In genomic region chr9:71716138-71716909, GRCh38 we compare ENCODE assay signal across 10 cellular contexts. TPM values are rescaled to one million over a fixed set of nuclear protein-coding genes. Genes with fewer than 3 reads are reported as not detected.
DNase-seq lines count a peak whose midpoint lies in the region; ATAC-seq, FAIRE-seq and TF ChIP-seq lines count a peak whose summit lies in the region.
"Had no signal": no experiment of that assay in that cellular context is flagged by ENCODE, and none has a peak within 500 bp of the region (broad histone marks: within the 10 kb centered on the region; RNA-seq: fewer than 3 reads in every experiment).

No MANE protein-coding gene starts in this region.

- no peak for FAIRE-seq in GM12891 (lab: Jason Lieb, UNC)

- peaks cover 32% of the 10 kb centered on the region for H3K36me3 Mint-ChIP-seq in MCF 10A (ENCODE audit: insufficient read depth, unreplicated experiment)

- peak overlapping the region; percentile 54 for H3K27ac Mint-ChIP-seq in MCF 10A (ENCODE audit: low read depth, unreplicated experiment)

- no peak for TF ChIP-seq POLR2A in GM12891 (IDR thresholded peaks at IDR 0.05; ENCODE audit: low read depth, low read length)

- no peak overlapping the region for H3K4me3 Mint-ChIP-seq in MCF 10A (ENCODE audit: unreplicated experiment)

- TF ChIP-seq CTCF in C4-2B (conservative IDR thresholded peaks at IDR 0.05) (peak; percentile 80), MCF 10A (IDR thresholded peaks at IDR 0.05; ENCODE audit: unreplicated experiment) (peak; percentile 42)

- intact Hi-C loops in MCF 10A (cut with micrococcal nuclease) (loop anchor here (2.0 to 10.0 kb wide), 4 partner anchors 34 to 432 kb away; no protein-coding TSS in a partner anchor), sciatic nerve (cut with DNase I) (no loop called here)

- no TSS peak for BruUV-seq in MCF 10A (replicated peaks; lab: Mats Ljungman, UMichigan)

- DNase-seq in LHCN-M2 (ENCODE audit: low read depth), result peak; percentile 12
- no peak for DNase-seq in MCF 10A (ENCODE audit: unreplicated experiment)
- peak; percentile 23 to 42 for DNase-seq in lung microvascular endothelial cell (ENCODE audit: low read depth in 2 of 2)
- no peak for DNase-seq in GM12891 (ENCODE audit: insufficient read length, low spot score)
- DNase-seq in sciatic nerve (ENCODE audit: low spot score), result no peak
- DNase-seq in HUDEP-2 (lab: John Stamatoyannopoulos, UW; ENCODE audit: unreplicated experiment in 76 of 76), result no peak
- DNase-seq: activated naive CD4-positive, alpha-beta T cell treated with anti-CD3 and anti-CD28 coated beads, Interleukin-2, amount 50 U/mL, for 16 hours; T-helper 1 cell had no signal

- ATAC-seq in sciatic nerve (no peak), HG03095 (IDR thresholded peaks at IDR 0.05; ENCODE audit: unreplicated experiment) (no peak)

- POLR2A ChIA-PET in MCF 10A (lab: Yijun Ruan, JAX), result interaction anchor here (0.7 to 1.6 kb wide), 7 partner anchors 10 to 469 kb away, joined by 3 to 6 read pairs (median 4); partner anchors contain the start of gene CEMIP2

- CTCF ChIA-PET in MCF 10A (lab: Yijun Ruan, JAX), result interaction anchor here (0.5 to 15.6 kb wide), 30 partner anchors 7 to 908 kb away, joined by 3 to 162 read pairs (median 4); partner anchors contain the start of gene CEMIP2

- no peaks in the 10 kb centered on the region for H3K27me3 Mint-ChIP-seq in MCF 10A (ENCODE audit: insufficient read depth, unreplicated experiment)

- H3K27ac ChIP-seq in C4-2B, result no peak overlapping the region

- H3K9me3 Mint-ChIP-seq in MCF 10A (ENCODE audit: unreplicated experiment), result no peaks in the 10 kb centered on the region

- H3K4me1 Mint-ChIP-seq in MCF 10A (ENCODE audit: insufficient read depth, unreplicated experiment), result peaks cover 19% of the 10 kb centered on the region

TF ChIP-seq in GM12891, 5 proteins besides CTCF, POLR2A, EP300 and RAD21:
- no peak for TF ChIP-seq SPI1 (IDR thresholded peaks at IDR 0.05; ENCODE audit: low read depth, low read length)
- TF ChIP-seq POU2F2 (IDR thresholded peaks at IDR 0.05; ENCODE audit: low read depth, low read length), result no peak

RNA-seq across cellular contexts. Expression of gene CEMIP2, which starts 52.0 kb away (rescaled TPM):
- total RNA-seq in LHCN-M2 (2014; rRNA removed) (19.8 and 25.7 TPM in 2 replicates), MCF 10A (2022) (13.7 and 17.7 TPM in 2 replicates), lung microvascular endothelial cell (340 and 660 TPM in 2 replicates), sciatic nerve (111 TPM)
- 16.4 TPM for polyA plus RNA-seq in LHCN-M2 (2012)
- polyA plus RNA-seq in GM12891 (2012; ENCODE audit: low read depth, missing spikeins), result 0.24 TPM

Comparison
In these comparisons a context has a peak if more than half of its experiments do, and no peak if none do; other contexts are left out.
1. DNase-seq: peak in LHCN-M2 (single experiment) and lung microvascular endothelial cell (2 of 2); none in MCF 10A (single experiment), GM12891 (single experiment), sciatic nerve (single experiment) and HUDEP-2 (0 of 76).